Comparison of ENCODE assay signal across 9 cellular contexts in genomic region chr3:141050576-141050912, GRCh38. TPM values are rescaled to one million over a fixed set of nuclear protein-coding genes. Genes with fewer than 3 reads are reported as not detected.
DNase-seq lines count a peak whose midpoint lies in the region; ATAC-seq, FAIRE-seq and TF ChIP-seq lines count a peak whose summit lies in the region.
"Had no signal": no experiment of that assay in that cellular context is flagged by ENCODE, and none has a peak within 500 bp of the region (broad histone marks: within the 10 kb centered on the region; RNA-seq: fewer than 3 reads in every experiment).

No MANE protein-coding gene starts in this region.

- H2BK20ac ChIP-seq in H1 (ENCODE audit: low read length): 0 out of 2 replicates have a peak overlapping the region, but pooled peaks have one; percentile 67

- DNase-seq in DMS114 treated with DMSO at 0.1 percent for 48 hours (lab: John Stamatoyannopoulos, UW; ENCODE audit: unreplicated experiment) (peak; percentile 13), NCI-H146 treated with DMSO at 0.1 percent for 48 hours (lab: John Stamatoyannopoulos, UW; ENCODE audit: unreplicated experiment) (peak; percentile 58), H1 (ENCODE audit: low read depth in 1 of 2, low spot score in 2 of 2) (peak in 1 of 2 experiments; percentile 64), osteoblast (ENCODE audit: insufficient read length, low spot score, missing footprints) (peak; percentile 39), cerebellar nuclear complex (lab: John Stamatoyannopoulos, UW) (no peak)

- H3K4me2 ChIP-seq in H1 (ENCODE audit: insufficient read depth in 1 of 2, low read depth in 2 of 2, low read length in 2 of 2) (peak overlapping the region; percentile 87 to 99), osteoblast (ENCODE audit: insufficient read depth, low read length) (no peak overlapping the region)

- CTCF ChIA-PET in H1 (lab: Charles Lee; ENCODE audit: partially characterized antibody): interaction anchor here (0.6 to 9.8 kb wide), 26 partner anchors 8 to 204 kb away, joined by 3 to 333 read pairs (median 8); no protein-coding TSS in a partner anchor

- H3K4me3 ChIP-seq in H1 (ENCODE audit: extremely low read depth in 1 of 4, insufficient read depth in 2 of 4, low read depth in 3 of 4, low read length in 4 of 4): peak overlapping the region; percentile 64 to 92 (median 84)
- H3K4me3 ChIP-seq in osteoblast (ENCODE audit: insufficient read depth, low read length): no peak overlapping the region

- peak overlapping the region; percentile 9 for H2BK120ac ChIP-seq in H1 (replicated peaks; ENCODE audit: low read depth, low read length)

- H2AFZ ChIP-seq in H1 (ENCODE audit: low read length) (peak overlapping the region; percentile 96), osteoblast (ENCODE audit: low read length) (no peak overlapping the region)

- peak overlapping the region; percentile 84; the same call in 1 of the 2 replicates for H3K18ac ChIP-seq in H1 (ENCODE audit: extremely low read depth, low read length)

- H3K56ac ChIP-seq in H1 (replicated peaks; ENCODE audit: insufficient read length, low read depth, low read length): peak overlapping the region; percentile 1

- H3K79me2 ChIP-seq in H1 (ENCODE audit: control insufficient read depth in 1 of 2, insufficient read depth in 2 of 2, low read length in 2 of 2) (peaks cover 0 to 22% of the 10 kb centered on the region in 2 experiments; a peak in 2 of 4 replicates), osteoblast (ENCODE audit: insufficient read depth, low read length) (no peaks in the 10 kb centered on the region)

- TF ChIP-seq EP300 in H1 (IDR thresholded peaks at IDR 0.05; ENCODE audit: borderline replicate concordance in 1 of 2, low read depth in 2 of 2, low read length in 2 of 2): no peak

- ATAC-seq in HG02678 (IDR thresholded peaks at IDR 0.05; ENCODE audit: unreplicated experiment) (no peak), HG03460 (IDR thresholded peaks at IDR 0.05; ENCODE audit: unreplicated experiment) (no peak), GM18502 (IDR thresholded peaks at IDR 0.05; ENCODE audit: poor library complexity, unreplicated experiment) (no peak)

- peak overlapping the region; percentile 51 for H4K91ac ChIP-seq in H1 (replicated peaks; ENCODE audit: insufficient read length, low read length)

- no peak for TF ChIP-seq RAD21 in H1 (IDR thresholded peaks at IDR 0.05 in 1 of 2, conservative IDR thresholded peaks at IDR 0.05 in 1 of 2; ENCODE audit: low read depth in 2 of 2, low read length in 2 of 2)

- H2BK15ac ChIP-seq in H1 (ENCODE audit: low read length): peak overlapping the region; percentile 92; the same call in 1 of the 2 replicates

- no peak for FAIRE-seq in H1 (lab: Jason Lieb, UNC)

- no peaks in the 10 kb centered on the region for H3K36me3 ChIP-seq in H1 (ENCODE audit: control insufficient read depth in 2 of 4, insufficient read depth in 4 of 4, low read length in 3 of 4)
- no peaks in the 10 kb centered on the region for H3K36me3 ChIP-seq in osteoblast (ENCODE audit: insufficient read depth, low read length)

- H2BK12ac ChIP-seq in H1 (ENCODE audit: low read depth, low read length): peak overlapping the region; percentile 75; the same call in 1 of the 2 replicates

- H3K4ac ChIP-seq in H1 (replicated peaks; ENCODE audit: insufficient read length, low read depth, low read length): no peak overlapping the region

- H2AK5ac ChIP-seq in H1 (ENCODE audit: low read depth, low read length): no peak overlapping the region

- peaks cover 0 to 20% (median 7%) of the 10 kb centered on the region in 4 experiments; a peak in 5 of 7 replicates for H3K4me1 ChIP-seq in H1 (replicated peaks in 1 of 4; ENCODE audit: control insufficient read depth in 3 of 4, insufficient read depth in 4 of 4, low read length in 3 of 4)
- H3K4me1 ChIP-seq in osteoblast (ENCODE audit: insufficient read depth, low read length): no peaks in the 10 kb centered on the region

- peaks cover 0 to 36% (median 12%) of the 10 kb centered on the region in 4 experiments; a peak in 5 of 7 replicates for H3K27me3 ChIP-seq in H1 (replicated peaks in 1 of 4; ENCODE audit: control insufficient read depth in 3 of 4, extremely low read depth in 1 of 4, insufficient read depth in 3 of 4, low read length in 3 of 4)
- H3K27me3 ChIP-seq in osteoblast (ENCODE audit: insufficient read depth, low read length): peaks cover 56% of the 10 kb centered on the region

- H2BK5ac ChIP-seq in H1 (ENCODE audit: low read depth, low read length): peak overlapping the region; percentile 83; the same call in 1 of the 2 replicates

- H3K27ac ChIP-seq in H1 (ENCODE audit: low read depth, low read length) (no peak overlapping the region), osteoblast (ENCODE audit: low read depth, low read length) (no peak overlapping the region)

- no peak overlapping the region for H4K5ac ChIP-seq in H1 (ENCODE audit: insufficient read length, low read depth, low read length)

- peaks cover 14% of the 10 kb centered on the region for H3K23me2 ChIP-seq in H1 (ENCODE audit: low read depth, low read length)

- POLR2A ChIA-PET in H1 (lab: Charles Lee; ENCODE audit: partially characterized antibody): interaction anchor here (0.7 to 2.1 kb wide), 10 partner anchors 10 to 108 kb away, joined by 3 to 22 read pairs (median 4); no protein-coding TSS in a partner anchor

- no peak overlapping the region for H3K14ac ChIP-seq in H1 (ENCODE audit: insufficient read length)

- H3K9ac ChIP-seq in H1 (replicated peaks in 1 of 4; ENCODE audit: extremely low read depth in 1 of 4, low read depth in 3 of 4, low read length in 3 of 4): peak overlapping the region in 3 of 4 experiments; percentile 54 to 78 (median 61); a peak in 6 of 7 replicates

- TF ChIP-seq POLR2A in H1 (IDR thresholded peaks at IDR 0.05; ENCODE audit: control extremely low read depth in 1 of 2, low read depth in 2 of 2, low read length in 2 of 2): no peak

- H3K9me3 ChIP-seq in H1 (ENCODE audit: insufficient read depth in 2 of 2, low read depth in 1 of 2, low read length in 1 of 2) (no peaks in the 10 kb centered on the region), osteoblast (ENCODE audit: low read depth, low read length) (no peaks in the 10 kb centered on the region)

- no peaks in the 10 kb centered on the region; the same call in 1 of the 2 replicates for H3K79me1 ChIP-seq in H1 (ENCODE audit: low read depth, low read length)

- WGBS in H1 (ENCODE audit: extremely low coverage in 1 of 2, insufficient coverage in 1 of 2, insufficient read length in 1 of 2, insufficient replicate concordance in 2 of 2, low coverage in 1 of 2, low lambda C conversion rate in 2 of 2, missing lambda C conversion rate in 1 of 2), 2 experiments: 5% methylated on average over 15 of the region's 15 CpGs; no CpG with 5 or more reads in 1 of the 2 experiments

- H4K8ac ChIP-seq in H1 (ENCODE audit: extremely low read depth, insufficient read depth, low read length): peak overlapping the region; percentile 45; the same call in 1 of the 2 replicates

- TF ChIP-seq CTCF in H1 (IDR thresholded peaks at IDR 0.05; ENCODE audit: control extremely low read depth in 1 of 3, insufficient read depth in 1 of 3, low read depth in 1 of 3, low read length in 3 of 3) (no peak), osteoblast (IDR thresholded peaks at IDR 0.05; ENCODE audit: extremely low read depth, low read depth, low read length) (no peak)

- H3K23ac ChIP-seq in H1 (ENCODE audit: insufficient read length): no peak overlapping the region

- H4K20me1 ChIP-seq in H1 (replicated peaks in 1 of 2; ENCODE audit: control insufficient read depth in 1 of 2, insufficient read depth in 2 of 2, low read length in 2 of 2) (peaks cover 0 to 4% of the 10 kb centered on the region in 2 experiments), osteoblast (ENCODE audit: insufficient read depth, low read length) (no peaks in the 10 kb centered on the region)

TF ChIP-seq in H1, 55 proteins besides CTCF, POLR2A, EP300 and RAD21:
- TF ChIP-seq NRF1 (IDR thresholded peaks at IDR 0.05; ENCODE audit: low read depth, low read length): no peak
- TF ChIP-seq BACH1 (IDR thresholded peaks at IDR 0.05; ENCODE audit: low read length): no peak
- no peak for TF ChIP-seq HDAC6 (IDR thresholded peaks at IDR 0.05; ENCODE audit: low read depth, low read length)
- no peak for TF ChIP-seq BRCA1 (IDR thresholded peaks at IDR 0.05; ENCODE audit: low read depth, low read length)

RNA-seq across cellular contexts. Expression of gene SPSB4, which starts 0.6 kb away (rescaled TPM):
- total RNA-seq in H1 (2021; fragmentation: NEBNext Ultra II Directional; extraction: Animal tissue kit (Norgen Biotek cat#: 25700)): 17.2 and 18.1 TPM in 2 replicates
- 15.1 and 17.6 TPM in 2 replicates for polyA plus RNA-seq in H1 (2011; rRNA removed)
- 16.5 TPM for polyA plus RNA-seq in H1 (2011; cell fraction: cytosol; rRNA removed)
- 15.4 TPM for polyA plus RNA-seq in H1 (2011; cell fraction: nucleus; rRNA removed)
- 16.7 to 20.2 TPM (median 19.5 TPM) in 4 replicates for polyA plus RNA-seq in H1 (2012, experiment 1 of 2)
- polyA plus RNA-seq in H1 (2012, experiment 2 of 2): 30.9 TPM
- polyA plus RNA-seq in H1 (2013, experiment 1 of 2): 12.7 TPM
- polyA plus RNA-seq in H1 (2013, experiment 2 of 2): 13.3 TPM
- polyA minus RNA-seq in H1 (2011; rRNA and poly(A)+ RNA removed): 12.9 and 17.0 TPM in 2 replicates
- polyA minus RNA-seq in H1 (2011; cell fraction: cytosol; rRNA and poly(A)+ RNA removed): 8.6 TPM
- 18.7 TPM for polyA minus RNA-seq in H1 (2011; cell fraction: nucleus; rRNA and poly(A)+ RNA removed)
- total RNA-seq in osteoblast: not detected in 2 replicates
- total RNA-seq: activated CD8-positive, alpha-beta memory T cell treated with anti-CD3 and anti-CD28 coated beads for 36 hours had no signal

Comparison
In these comparisons a context has a peak if more than half of its experiments do, and no peak if none do; other contexts are left out.
1. DNase-seq: peak in DMS114 treated with DMSO at 0.1 percent for 48 hours (single experiment), NCI-H146 treated with DMSO at 0.1 percent for 48 hours (single experiment) and osteoblast (single experiment); none in cerebellar nuclear complex (0 of 2).
2. RNA of gene SPSB4, which starts 0.6 kb away (total RNA-seq): 17.2 to 18.1 TPM in H1; not detected in osteoblast; every median in the first group is over 10 times any median in the second.